24 cellular contexts compared by ENCODE assay signal in the genomic region with DNA sequence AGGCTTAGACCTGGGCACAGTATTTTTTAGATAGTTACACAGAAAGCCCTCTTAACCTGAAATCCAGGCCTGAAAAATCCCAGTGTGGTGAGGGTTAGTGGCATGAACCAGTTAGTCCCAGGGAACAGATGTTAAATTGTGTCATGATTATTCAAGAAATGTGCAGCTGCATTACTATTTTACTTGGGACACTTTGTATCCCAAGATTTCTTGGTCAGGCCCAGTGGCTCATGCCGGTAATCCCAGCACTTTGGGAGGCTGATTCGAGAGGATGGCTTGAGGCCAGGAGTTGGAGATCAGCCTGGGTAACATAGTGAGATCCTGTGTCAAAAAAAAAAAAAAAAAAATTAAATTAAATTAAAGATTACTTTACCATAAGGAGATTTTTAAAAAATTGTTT. TPM values are rescaled to one million over a fixed set of nuclear protein-coding genes. Genes with fewer than 3 reads are reported as not detected.
"Had no signal": no experiment of that assay in that cellular context is flagged by ENCODE, and none has a peak within 500 bp of the region (broad histone marks: within the 10 kb centered on the region; RNA-seq: fewer than 3 reads in every experiment).

No MANE protein-coding gene starts in this region.

- H3K27me3 ChIP-seq: esophagus muscularis mucosa, neutrophil, spleen, tibial artery, upper lobe of left lung, uterus had no signal

- H3K4me3 ChIP-seq: esophagus muscularis mucosa, spleen, tibial artery, upper lobe of left lung, uterus had no signal

- H3K27me3 Mint-ChIP-seq: dendritic cell treated with granulocyte-macrophage colony-stimulating factor and Interleukin-4, amounts not matched to agents 40 ng/mL and 50 ng/mL, for 4 days; effector memory CD8-positive, alpha-beta T cell; naive thymus-derived CD8-positive, alpha-beta T cell; stimulated activated memory B cell treated with anti-CD40 and anti-IgM and Interleukin-4, amounts not matched to agents 10 μg/mL and 1 μg/mL and 100 μg/mL, for 72 hours had no signal

- H3K9me3 ChIP-seq: esophagus muscularis mucosa, neutrophil, spleen, tibial artery, upper lobe of left lung, uterus had no signal

- H3K36me3 Mint-ChIP-seq: naive thymus-derived CD8-positive, alpha-beta T cell; stimulated activated memory B cell treated with anti-CD40 and anti-IgM and Interleukin-4, amounts not matched to agents 10 μg/mL and 1 μg/mL and 100 μg/mL, for 72 hours had no signal

- DNase-seq: cerebellar nuclear complex; effector memory CD8-positive, alpha-beta T cell; foreskin fibroblast; head of caudate nucleus; islet precursor cell; mesendoderm; naive thymus-derived CD8-positive, alpha-beta T cell; spleen; stimulated activated CD4-positive, alpha-beta T cell treated with anti-CD3 and anti-CD28 coated beads, Interleukin-15, amount 100 ng/mL, for 24 hours; stimulated activated CD4-positive, alpha-beta T cell treated with anti-CD3 and anti-CD28 coated beads, Interleukin-1b, Interleukin-23, amount 100 ng/mL, for 48 hours; stimulated activated CD4-positive, alpha-beta T cell treated with anti-CD3 and anti-CD28 coated beads, Interleukin-4, amount 100 ng/mL, for 24 hours; tibial artery; upper lobe of left lung; uterus had no signal

- H3K4me3 Mint-ChIP-seq: dendritic cell treated with granulocyte-macrophage colony-stimulating factor and Interleukin-4, amounts not matched to agents 40 ng/mL and 50 ng/mL, for 4 days; effector memory CD8-positive, alpha-beta T cell; naive thymus-derived CD8-positive, alpha-beta T cell; stimulated activated memory B cell treated with anti-CD40 and anti-IgM and Interleukin-4, amounts not matched to agents 10 μg/mL and 1 μg/mL and 100 μg/mL, for 72 hours; stimulated activated naive CD8-positive, alpha-beta T cell treated with anti-CD3 and anti-CD28 coated beads, Interleukin-15, Interleukin-2, amounts not matched to agents 100 ng/mL and 50 ng/mL, for 24 hours had no signal

- H3K36me3 ChIP-seq: esophagus muscularis mucosa, neutrophil, spleen, tibial artery, upper lobe of left lung, uterus had no signal

- ATAC-seq: effector memory CD8-positive, alpha-beta T cell; naive thymus-derived CD8-positive, alpha-beta T cell; stimulated activated memory B cell treated with anti-CD40 and anti-IgM and Interleukin-4, amounts not matched to agents 10 μg/mL and 1 μg/mL and 100 μg/mL, for 72 hours had no signal

- H3K27ac ChIP-seq: epithelial cell of prostate, esophagus muscularis mucosa, neutrophil, spleen, tibial artery, upper lobe of left lung, uterus had no signal

- H3K4me1 ChIP-seq: uterus had no signal

- H3K27ac Mint-ChIP-seq: dendritic cell treated with granulocyte-macrophage colony-stimulating factor and Interleukin-4, amounts not matched to agents 40 ng/mL and 50 ng/mL, for 4 days; effector memory CD8-positive, alpha-beta T cell; naive thymus-derived CD8-positive, alpha-beta T cell; stimulated activated memory B cell treated with anti-CD40 and anti-IgM and Interleukin-4, amounts not matched to agents 10 μg/mL and 1 μg/mL and 100 μg/mL, for 72 hours; stimulated activated naive CD8-positive, alpha-beta T cell treated with anti-CD3 and anti-CD28 coated beads, Interleukin-15, Interleukin-2, amounts not matched to agents 100 ng/mL and 50 ng/mL, for 24 hours had no signal

- H3K4me1 Mint-ChIP-seq: naive thymus-derived CD8-positive, alpha-beta T cell; stimulated activated memory B cell treated with anti-CD40 and anti-IgM and Interleukin-4, amounts not matched to agents 10 μg/mL and 1 μg/mL and 100 μg/mL, for 72 hours had no signal

- H3K9me3 Mint-ChIP-seq: effector memory CD8-positive, alpha-beta T cell; naive thymus-derived CD8-positive, alpha-beta T cell; stimulated activated memory B cell treated with anti-CD40 and anti-IgM and Interleukin-4, amounts not matched to agents 10 μg/mL and 1 μg/mL and 100 μg/mL, for 72 hours; stimulated activated naive CD8-positive, alpha-beta T cell treated with anti-CD3 and anti-CD28 coated beads, Interleukin-15, Interleukin-2, amounts not matched to agents 100 ng/mL and 50 ng/mL, for 24 hours had no signal

RNA-seq across cellular contexts. Expression of gene C10orf67, which starts 58.3 kb away (rescaled TPM):
- total RNA-seq: esophagus muscularis mucosa, liver, lung microvascular endothelial cell, osteoblast, pulmonary artery endothelial cell had no signal
- polyA plus RNA-seq: naive thymus-derived CD8-positive, alpha-beta T cell had no signal
